Comparison of ENCODE assay signal across 9 cellular contexts in genomic region chr1:36576118-36576517, GRCh38.
DNase-seq lines count a peak whose midpoint lies in the region; ATAC-seq and TF ChIP-seq lines count a peak whose summit lies in the region.
"Had no signal": no experiment of that assay in that cellular context is flagged by ENCODE, and none has a peak within 500 bp of the region (broad histone marks: within the 10 kb centered on the region; RNA-seq: fewer than 3 reads in every experiment).

No MANE protein-coding gene starts in this region.

- H3K27me3 ChIP-seq in CD4-positive, alpha-beta memory T cell (ENCODE audit: insufficient read depth, low read length): peaks cover 5% of the 10 kb centered on the region

- ATAC-seq in HG02798 (IDR thresholded peaks at IDR 0.05; ENCODE audit: poor library complexity, unreplicated experiment): no peak

- no peaks in the 10 kb centered on the region for H3K36me3 Mint-ChIP-seq in CD4-positive, alpha-beta memory T cell
- no peaks in the 10 kb centered on the region for H3K36me3 Mint-ChIP-seq in HFFc6 (ENCODE audit: low read depth)
- H3K36me3 Mint-ChIP-seq in activated T-helper 1 cell treated with anti-CD3 and anti-CD28 coated beads, Interleukin-12 subunit alpha, Interleukin-12 subunit beta, Interleukin-2, Interleukin-4 antibody, amounts not matched to agents 30 ng/mL and 10 ng/mL and 1 ng/mL, durations not matched to agents 14 hours and 24 hours and 36 hours (ENCODE audit: low read depth): no peaks in the 10 kb centered on the region

- H2AFZ ChIP-seq in OCI-LY7 (ENCODE audit: low read length): no peak overlapping the region

- H3K4me2 ChIP-seq in OCI-LY7 (ENCODE audit: low read length): no peak overlapping the region

- no peaks in the 10 kb centered on the region for H3K9me2 ChIP-seq in OCI-LY7 (ENCODE audit: insufficient read depth, low read length)

- POLR2A ChIA-PET in CD4-positive, alpha-beta memory T cell (lab: Charles Lee; ENCODE audit: partially characterized antibody): no interaction called here
- POLR2A ChIA-PET in OCI-LY7 (lab: Charles Lee): interaction anchor here (0.6 to 1.0 kb wide), 2 partner anchors 453 to 800 kb away, joined by 3 to 4 read pairs; no protein-coding TSS in a partner anchor

- BruUV-seq in OCI-LY7 (replicated peaks; lab: Mats Ljungman, UMichigan): no TSS peak

- TF ChIP-seq CTCF in HFFc6 (IDR thresholded peaks at IDR 0.05) (peak; percentile 83), OCI-LY7 (conservative IDR thresholded peaks at IDR 0.05; ENCODE audit: low read length) (peak; percentile 90)

- H3K27ac Mint-ChIP-seq in CD4-positive, alpha-beta memory T cell: no peak overlapping the region
- H3K27ac Mint-ChIP-seq in HFFc6: no peak overlapping the region
- no peak overlapping the region for H3K27ac Mint-ChIP-seq in activated T-helper 1 cell treated with anti-CD3 and anti-CD28 coated beads, Interleukin-12 subunit alpha, Interleukin-12 subunit beta, Interleukin-2, Interleukin-4 antibody, amounts not matched to agents 30 ng/mL and 10 ng/mL and 1 ng/mL, durations not matched to agents 14 hours and 24 hours and 36 hours

- DNase-seq in CD4-positive, alpha-beta memory T cell: peak; percentile 15 to 41 (median 34)
- DNase-seq in HFFc6 (peak; percentile 10), OCI-LY7 (ENCODE audit: low spot score) (peak; percentile 64), globus pallidus (ENCODE audit: low spot score) (peak; percentile 26), posterior vena cava (ENCODE audit: low spot score) (peak; percentile 83), kidney glomerular epithelial cell (lab: John Stamatoyannopoulos, UW) (no peak)
- peak; percentile 11 for DNase-seq in activated T-helper 1 cell treated with anti-CD3 and anti-CD28 coated beads, Interleukin-12 subunit alpha, Interleukin-12 subunit beta, Interleukin-2, Interleukin-4 antibody, amounts not matched to agents 30 ng/mL and 10 ng/mL and 1 ng/mL, durations not matched to agents 14 hours and 24 hours and 36 hours (ENCODE audit: low spot score)

- H3K27ac ChIP-seq in CD4-positive, alpha-beta memory T cell (ENCODE audit: low read depth, low read length): no peak overlapping the region
- H3K27ac ChIP-seq in OCI-LY7 (ENCODE audit: low read depth, low read length, poor library complexity, severe bottlenecking): no peak overlapping the region
- H3K27ac ChIP-seq: SK-N-MC had no signal

- CTCF ChIA-PET in CD4-positive, alpha-beta memory T cell (lab: Charles Lee; ENCODE audit: partially characterized antibody): interaction anchor here (0.8 to 4.1 kb wide), 16 partner anchors 8 to 859 kb away, joined by 3 to 28 read pairs (median 4); no protein-coding TSS in a partner anchor
- CTCF ChIA-PET in OCI-LY7 (lab: Charles Lee; ENCODE audit: unreplicated experiment): interaction anchor here (0.8 kb wide), 2 partner anchors 10 to 182 kb away, joined by 3 read pairs; no protein-coding TSS in a partner anchor

- H3K4me1 Mint-ChIP-seq in CD4-positive, alpha-beta memory T cell: no peaks in the 10 kb centered on the region
- no peaks in the 10 kb centered on the region for H3K4me1 Mint-ChIP-seq in HFFc6 (ENCODE audit: low read depth)
- no peaks in the 10 kb centered on the region for H3K4me1 Mint-ChIP-seq in activated T-helper 1 cell treated with anti-CD3 and anti-CD28 coated beads, Interleukin-12 subunit alpha, Interleukin-12 subunit beta, Interleukin-2, Interleukin-4 antibody, amounts not matched to agents 30 ng/mL and 10 ng/mL and 1 ng/mL, durations not matched to agents 14 hours and 24 hours and 36 hours (ENCODE audit: low read depth)

- H3K27me3 Mint-ChIP-seq in CD4-positive, alpha-beta memory T cell: peaks cover 17 to 31% of the 10 kb centered on the region in 2 donors
- H3K27me3 Mint-ChIP-seq in HFFc6 (ENCODE audit: insufficient read depth): peaks cover 28% of the 10 kb centered on the region
- H3K27me3 Mint-ChIP-seq in activated T-helper 1 cell treated with anti-CD3 and anti-CD28 coated beads, Interleukin-12 subunit alpha, Interleukin-12 subunit beta, Interleukin-2, Interleukin-4 antibody, amounts not matched to agents 30 ng/mL and 10 ng/mL and 1 ng/mL, durations not matched to agents 14 hours and 24 hours and 36 hours (ENCODE audit: insufficient read depth): peaks cover 9% of the 10 kb centered on the region

- H3K9me3 ChIP-seq in CD4-positive, alpha-beta memory T cell (ENCODE audit: control insufficient read depth in 1 of 2, low read length in 2 of 2): no peaks in the 10 kb centered on the region
- H3K9me3 ChIP-seq in OCI-LY7 (ENCODE audit: low read length): no peaks in the 10 kb centered on the region

- intact Hi-C loops in CD4-positive, alpha-beta memory T cell (cut with micrococcal nuclease): loop anchor here (2.0 to 10.0 kb wide), 2 partner anchors 75 to 1109 kb away; no protein-coding TSS in a partner anchor
- intact Hi-C loops in OCI-LY7 (cut with micrococcal nuclease; ENCODE audit: unreplicated experiment): loop anchor here (1.0 to 5.0 kb wide), 3 partner anchors 76 to 858 kb away; no protein-coding TSS in a partner anchor
- intact Hi-C loops in activated T-helper 1 cell treated with anti-CD3 and anti-CD28 coated beads, Interleukin-12 subunit alpha, Interleukin-12 subunit beta, Interleukin-2, Interleukin-4 antibody, amounts not matched to agents 30 ng/mL and 10 ng/mL and 1 ng/mL, durations not matched to agents 14 hours and 24 hours and 36 hours (cut with micrococcal nuclease): loop anchor here (1.0 to 10.0 kb wide), 2 partner anchors 749 to 858 kb away; no protein-coding TSS in a partner anchor
- intact Hi-C loops in posterior vena cava (cut with DNase I): loop anchor here (10.0 kb wide), 1 partner anchor 859 kb away; no protein-coding TSS in a partner anchor

- no peak overlapping the region for H3K4me3 ChIP-seq in CD4-positive, alpha-beta memory T cell (ENCODE audit: low read length in 2 of 2)
- no peak overlapping the region for H3K4me3 ChIP-seq in OCI-LY7 (ENCODE audit: low read depth, low read length, poor library complexity, severe bottlenecking)
- H3K4me3 ChIP-seq: SK-N-MC had no signal

- no peaks in the 10 kb centered on the region for H3K36me3 ChIP-seq in CD4-positive, alpha-beta memory T cell (ENCODE audit: insufficient read depth, low read length)
- H3K36me3 ChIP-seq in OCI-LY7 (ENCODE audit: insufficient read depth, low read length): no peaks in the 10 kb centered on the region

- no peaks in the 10 kb centered on the region for H3K9me3 Mint-ChIP-seq in CD4-positive, alpha-beta memory T cell
- H3K9me3 Mint-ChIP-seq in HFFc6: no peaks in the 10 kb centered on the region
- H3K9me3 Mint-ChIP-seq in activated T-helper 1 cell treated with anti-CD3 and anti-CD28 coated beads, Interleukin-12 subunit alpha, Interleukin-12 subunit beta, Interleukin-2, Interleukin-4 antibody, amounts not matched to agents 30 ng/mL and 10 ng/mL and 1 ng/mL, durations not matched to agents 14 hours and 24 hours and 36 hours: no peaks in the 10 kb centered on the region

- no peaks in the 10 kb centered on the region for H4K20me1 ChIP-seq in OCI-LY7 (ENCODE audit: insufficient read depth, low read length)

- H3K4me3 Mint-ChIP-seq in CD4-positive, alpha-beta memory T cell: no peak overlapping the region
- no peak overlapping the region for H3K4me3 Mint-ChIP-seq in HFFc6
- no peak overlapping the region for H3K4me3 Mint-ChIP-seq in activated T-helper 1 cell treated with anti-CD3 and anti-CD28 coated beads, Interleukin-12 subunit alpha, Interleukin-12 subunit beta, Interleukin-2, Interleukin-4 antibody, amounts not matched to agents 30 ng/mL and 10 ng/mL and 1 ng/mL, durations not matched to agents 14 hours and 24 hours and 36 hours

- no peaks in the 10 kb centered on the region for H3K4me1 ChIP-seq in CD4-positive, alpha-beta memory T cell (ENCODE audit: insufficient read depth, low read length)
- H3K4me1 ChIP-seq in OCI-LY7 (ENCODE audit: insufficient read depth, low read length, poor library complexity, severe bottlenecking): no peaks in the 10 kb centered on the region

- no peaks in the 10 kb centered on the region for H3K79me2 ChIP-seq in OCI-LY7 (ENCODE audit: insufficient read depth, low read depth, low read length)
